27 cellular contexts compared by ENCODE assay signal in the genomic region with DNA sequence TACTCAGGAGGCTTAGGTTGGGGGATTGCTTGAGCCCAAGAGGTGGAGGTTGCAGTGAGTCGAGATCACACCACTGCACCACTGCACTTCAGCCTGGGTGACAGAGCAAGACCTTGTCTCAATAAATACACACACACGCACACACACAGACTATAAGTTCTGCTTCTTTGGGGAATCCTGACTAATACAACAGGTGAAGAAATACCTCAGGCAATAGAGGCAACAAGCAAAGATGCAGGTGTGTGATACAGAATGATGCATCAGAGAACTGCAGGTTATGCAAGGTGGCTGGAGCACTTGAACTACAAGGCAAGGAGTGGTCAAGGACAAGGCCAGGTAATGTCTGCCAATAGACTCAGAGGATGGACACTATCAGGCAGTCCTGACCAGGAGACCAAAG.
"Had no signal": no experiment of that assay in that cellular context is flagged by ENCODE, and none has a peak within 500 bp of the region (broad histone marks: within the 10 kb centered on the region; RNA-seq: fewer than 3 reads in every experiment).

No MANE protein-coding gene starts in this region.

- H3K36me3 Mint-ChIP-seq: mesothelial cell of epicardium; naive thymus-derived CD4-positive, alpha-beta T cell; natural killer cell treated with Interleukin-12 subunit alpha and Interleukin-12 subunit beta and Interleukin-15 and Interleukin-18, amount 100 ng/mL, for 72 hours; stimulated activated naive B cell treated with anti-CD40 and anti-IgM and Interleukin-4, amounts not matched to agents 10 μg/mL and 1 μg/mL and 100 μg/mL, for 72 hours had no signal

- H3K9me3 Mint-ChIP-seq: immature natural killer cell; naive thymus-derived CD4-positive, alpha-beta T cell; natural killer cell treated with Interleukin-12 subunit alpha and Interleukin-12 subunit beta and Interleukin-15 and Interleukin-18, amount 100 ng/mL, for 72 hours had no signal

- H3K27ac Mint-ChIP-seq: immature natural killer cell; mesothelial cell of epicardium; naive thymus-derived CD4-positive, alpha-beta T cell; natural killer cell treated with Interleukin-12 subunit alpha and Interleukin-12 subunit beta and Interleukin-15 and Interleukin-18, amount 100 ng/mL, for 72 hours; progenitor cell of endocrine pancreas; stimulated activated naive B cell treated with anti-CD40 and anti-IgM and Interleukin-4, amounts not matched to agents 10 μg/mL and 1 μg/mL and 100 μg/mL, for 72 hours had no signal

- H3K4me1 ChIP-seq: left lung, lower lobe of right lung, right lobe of liver, stomach, thyroid gland, transverse colon, upper lobe of right lung had no signal

- DNase-seq: hypothalamus; immature natural killer cell; kidney; left colon; left lung; lower lobe of right lung; mesendoderm; naive thymus-derived CD4-positive, alpha-beta T cell; ovary; right lobe of liver; stimulated activated CD4-positive, alpha-beta T cell treated with anti-CD3 and anti-CD28 coated beads, Interleukin-12 subunit alpha, Interleukin-12 subunit beta, amount 100 ng/mL, for 4 hours; stimulated activated CD4-positive, alpha-beta T cell treated with anti-CD3 and anti-CD28 coated beads, Interleukin-15, amount 100 ng/mL, for 24 hours; stimulated activated CD4-positive, alpha-beta T cell treated with anti-CD3 and anti-CD28 coated beads, Interleukin-2, amount 100 ng/mL, for 24 hours; stimulated activated CD4-positive, alpha-beta T cell treated with anti-CD3 and anti-CD28 coated beads, Interleukin-4, amount 100 ng/mL, for 1 hour; stimulated activated naive B cell treated with anti-CD40 and anti-IgM and Interleukin-4, amounts not matched to agents 10 μg/mL and 1 μg/mL and 100 μg/mL, for 72 hours; stimulated activated naive CD8-positive, alpha-beta T cell treated with anti-CD3 and anti-CD28 coated beads, Interleukin-15, Interleukin-2, amounts not matched to agents 100 U/mL and 50 U/mL, for 24 hours; stomach; testis; thyroid gland; transverse colon; upper lobe of right lung had no signal

- H3K27ac ChIP-seq: left lung, lower lobe of right lung, ovary, right atrium auricular region, right lobe of liver, stomach, testis, thyroid gland, transverse colon, upper lobe of right lung had no signal

- H3K9me3 ChIP-seq: left lung, lower lobe of right lung, ovary, right atrium auricular region, right lobe of liver, stomach, testis, thyroid gland, transverse colon, upper lobe of right lung had no signal

- FAIRE-seq: islet of Langerhans, kidney, urothelium cell line had no signal

- H3K4me3 ChIP-seq: left lung, lower lobe of right lung, ovary, right atrium auricular region, right lobe of liver, stomach, testis, thyroid gland, transverse colon, upper lobe of right lung had no signal

- H3K4me3 Mint-ChIP-seq: immature natural killer cell; mesothelial cell of epicardium; naive thymus-derived CD4-positive, alpha-beta T cell; natural killer cell treated with Interleukin-12 subunit alpha and Interleukin-12 subunit beta and Interleukin-15 and Interleukin-18, amount 100 ng/mL, for 72 hours; stimulated activated naive B cell treated with anti-CD40 and anti-IgM and Interleukin-4, amounts not matched to agents 10 μg/mL and 1 μg/mL and 100 μg/mL, for 72 hours had no signal

- ATAC-seq: left lung; lower lobe of right lung; naive thymus-derived CD4-positive, alpha-beta T cell; right lobe of liver; stimulated activated naive B cell treated with anti-CD40 and anti-IgM and Interleukin-4, amounts not matched to agents 10 μg/mL and 1 μg/mL and 100 μg/mL, for 72 hours; stimulated activated naive CD8-positive, alpha-beta T cell treated with anti-CD3 and anti-CD28 coated beads, Interleukin-15, Interleukin-2, amounts not matched to agents 100 U/mL and 50 U/mL, for 24 hours; upper lobe of right lung had no signal

- H3K4me1 Mint-ChIP-seq: immature natural killer cell had no signal

- H3K27me3 ChIP-seq: ovary, right atrium auricular region, right lobe of liver, stomach, testis, thyroid gland, transverse colon, upper lobe of right lung had no signal

- H3K36me3 ChIP-seq: left lung, lower lobe of right lung, ovary, right atrium auricular region, right lobe of liver, stomach, thyroid gland, transverse colon, upper lobe of right lung had no signal
